1 cellular context compared by ENCODE assay signal in the genomic region with DNA sequence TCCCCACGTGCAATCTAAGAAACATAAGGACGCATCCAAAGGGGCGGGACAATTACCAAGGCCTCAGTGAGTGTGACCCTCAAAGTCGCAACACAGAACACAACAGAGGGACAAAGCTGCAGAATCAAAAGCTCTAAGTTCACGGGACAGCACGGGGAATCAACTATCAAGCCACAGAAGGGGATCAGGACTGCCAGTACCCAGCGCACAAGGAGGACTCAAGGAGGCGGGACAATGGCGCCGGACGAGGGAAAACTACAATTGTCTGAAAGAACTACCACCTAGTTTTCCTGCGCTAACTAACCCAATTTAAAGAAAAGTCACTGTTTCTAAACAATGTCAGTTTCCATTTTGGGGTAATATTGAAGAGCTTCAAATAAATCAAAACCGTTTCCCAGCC.
TF ChIP-seq lines count a peak whose summit lies in the region.

No MANE protein-coding gene starts in this region.

TF ChIP-seq in endothelial cell of umbilical vein, 7 proteins besides CTCF, POLR2A, EP300 and RAD21:
- no peak for TF ChIP-seq GATA2 (IDR thresholded peaks at IDR 0.05; ENCODE audit: insufficient read depth, insufficient read length, low read depth, low read length)
- no peak for TF ChIP-seq MYC (IDR thresholded peaks at IDR 0.05; ENCODE audit: low read depth, low read length)
- no peak for TF ChIP-seq FOS (IDR thresholded peaks at IDR 0.05; ENCODE audit: borderline replicate concordance, insufficient read depth, low read length)
- TF ChIP-seq, protein P1, sequence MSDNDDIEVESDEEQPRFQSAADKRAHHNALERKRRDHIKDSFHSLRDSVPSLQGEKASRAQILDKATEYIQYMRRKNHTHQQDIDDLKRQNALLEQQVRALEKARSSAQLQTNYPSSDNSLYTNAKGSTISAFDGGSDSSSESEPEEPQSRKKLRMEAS (IDR thresholded peaks at IDR 0.05; ENCODE audit: insufficient read depth, insufficient read length): no peak
- TF ChIP-seq EZH2 (IDR thresholded peaks at IDR 0.05; ENCODE audit: borderline replicate concordance, low read depth, low read length, severe bottlenecking): no peak
- no peak for TF ChIP-seq POLR2AphosphoS5 (IDR thresholded peaks at IDR 0.05; ENCODE audit: insufficient read depth, low read depth, low read length)
- TF ChIP-seq JUN (IDR thresholded peaks at IDR 0.05; ENCODE audit: borderline replicate concordance, insufficient read depth, insufficient read length, low read depth): no peak
TF ChIP-seq in endothelial cell of umbilical vein: peak in this region for 0.
